ENCODE assay signal across 10 cellular contexts in the genomic region with DNA sequence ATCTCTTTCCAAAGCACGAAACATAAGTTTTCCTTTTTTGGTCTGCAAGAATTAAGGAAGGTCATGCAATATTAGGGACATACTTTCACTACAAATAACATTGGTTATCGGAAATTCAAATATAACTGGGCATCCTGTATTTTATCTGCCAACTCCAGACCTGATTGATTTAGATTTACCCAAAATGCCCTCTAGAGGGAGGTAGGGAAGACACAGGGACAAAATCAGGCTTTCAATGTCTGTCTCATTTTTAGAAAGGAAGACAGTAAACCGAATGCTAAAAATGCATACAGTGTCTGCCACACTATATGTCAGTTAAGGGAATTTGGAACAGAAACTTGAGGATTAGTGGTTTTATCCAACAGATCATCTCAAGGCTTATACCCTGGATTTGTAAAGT.
DNase-seq lines count a peak whose midpoint lies in the region; ATAC-seq and TF ChIP-seq lines count a peak whose summit lies in the region.
"Had no signal": no experiment of that assay in that cellular context is flagged by ENCODE, and none has a peak within 500 bp of the region (broad histone marks: within the 10 kb centered on the region; RNA-seq: fewer than 3 reads in every experiment).

No MANE protein-coding gene starts in this region.

- ATAC-seq in HG03097 (IDR thresholded peaks at IDR 0.05; ENCODE audit: low FRiP score, unreplicated experiment) = no peak
- ATAC-seq: natural killer cell had no signal

- no peak overlapping the region for H3K4me3 Mint-ChIP-seq in progenitor cell of endocrine pancreas (ENCODE audit: low read depth)
- no peak overlapping the region for H3K4me3 Mint-ChIP-seq in activated naive CD4-positive, alpha-beta T cell treated with anti-CD3 and anti-CD28 coated beads, Interleukin-2, amount 10 ng/mL, durations not matched to agents 7 days and 5 days
- H3K4me3 Mint-ChIP-seq in activated CD4-positive, alpha-beta memory T cell treated with anti-CD3 and anti-CD28 coated beads for 36 hours = no peak overlapping the region
- H3K4me3 Mint-ChIP-seq: natural killer cell had no signal

- H3K4me3 ChIP-seq in Loucy (ENCODE audit: low read length, poor library complexity, severe bottlenecking) = no peak overlapping the region
- no peak overlapping the region for H3K4me3 ChIP-seq in cardiac fibroblast (replicated peaks in 1 of 2; ENCODE audit: low read depth in 2 of 2, low read length in 2 of 2)

- H2AFZ ChIP-seq in Loucy (ENCODE audit: low read length) = no peak overlapping the region

- peaks cover 6% of the 10 kb centered on the region for H3K9me3 Mint-ChIP-seq in progenitor cell of endocrine pancreas (ENCODE audit: low read depth)
- peaks cover 1% of the 10 kb centered on the region for H3K9me3 Mint-ChIP-seq in activated naive CD4-positive, alpha-beta T cell treated with anti-CD3 and anti-CD28 coated beads, Interleukin-2, amount 10 ng/mL, durations not matched to agents 7 days and 5 days
- H3K9me3 Mint-ChIP-seq in activated CD4-positive, alpha-beta memory T cell treated with anti-CD3 and anti-CD28 coated beads for 36 hours = no peaks in the 10 kb centered on the region

- no peaks in the 10 kb centered on the region for H3K27me3 Mint-ChIP-seq in progenitor cell of endocrine pancreas
- no peaks in the 10 kb centered on the region for H3K27me3 Mint-ChIP-seq in activated naive CD4-positive, alpha-beta T cell treated with anti-CD3 and anti-CD28 coated beads, Interleukin-2, amount 10 ng/mL, durations not matched to agents 7 days and 5 days
- peaks cover 2% of the 10 kb centered on the region for H3K27me3 Mint-ChIP-seq in activated CD4-positive, alpha-beta memory T cell treated with anti-CD3 and anti-CD28 coated beads for 36 hours

- POLR2A ChIA-PET in activated CD4-positive, alpha-beta memory T cell treated with anti-CD3 and anti-CD28 coated beads for 36 hours (lab: Charles Lee) = no interaction called here

- H3K9me3 ChIP-seq in Loucy (ENCODE audit: insufficient read depth, low read depth, low read length) = peaks cover 1% of the 10 kb centered on the region; the same call in 1 of the 2 replicates

- no peaks in the 10 kb centered on the region for H3K27me3 ChIP-seq in Loucy (ENCODE audit: insufficient read depth, low read length, poor library complexity, severe bottlenecking)

- H3K4me1 ChIP-seq in Loucy (ENCODE audit: insufficient read depth, low read length, poor library complexity, severe bottlenecking) = no peaks in the 10 kb centered on the region

- intact Hi-C loops in activated CD4-positive, alpha-beta memory T cell treated with anti-CD3 and anti-CD28 coated beads for 36 hours (cut with micrococcal nuclease) = no loop called here

- H3K36me3 ChIP-seq in Loucy (ENCODE audit: insufficient read depth, low read length) = no peaks in the 10 kb centered on the region

- no peaks in the 10 kb centered on the region for H4K20me1 ChIP-seq in Loucy (ENCODE audit: insufficient read depth, low read length, poor library complexity, severe bottlenecking)

- H3K79me2 ChIP-seq in Loucy (ENCODE audit: insufficient read depth, low read length) = no peaks in the 10 kb centered on the region

- CTCF ChIA-PET in activated naive CD4-positive, alpha-beta T cell treated with anti-CD3 and anti-CD28 coated beads, Interleukin-2, amount 10 ng/mL, durations not matched to agents 7 days and 5 days (lab: Charles Lee) = no interaction called here
- CTCF ChIA-PET in activated CD4-positive, alpha-beta memory T cell treated with anti-CD3 and anti-CD28 coated beads for 36 hours (lab: Charles Lee) = no interaction called here

- peaks cover 2% of the 10 kb centered on the region for H3K36me3 Mint-ChIP-seq in progenitor cell of endocrine pancreas (ENCODE audit: insufficient read depth)
- H3K36me3 Mint-ChIP-seq in activated naive CD4-positive, alpha-beta T cell treated with anti-CD3 and anti-CD28 coated beads, Interleukin-2, amount 10 ng/mL, durations not matched to agents 7 days and 5 days = no peaks in the 10 kb centered on the region
- no peaks in the 10 kb centered on the region for H3K36me3 Mint-ChIP-seq in activated CD4-positive, alpha-beta memory T cell treated with anti-CD3 and anti-CD28 coated beads for 36 hours
- H3K36me3 Mint-ChIP-seq: natural killer cell had no signal

- no peak overlapping the region for H3K27ac Mint-ChIP-seq in progenitor cell of endocrine pancreas
- no peak overlapping the region for H3K27ac Mint-ChIP-seq in activated naive CD4-positive, alpha-beta T cell treated with anti-CD3 and anti-CD28 coated beads, Interleukin-2, amount 10 ng/mL, durations not matched to agents 7 days and 5 days
- no peak overlapping the region for H3K27ac Mint-ChIP-seq in activated CD4-positive, alpha-beta memory T cell treated with anti-CD3 and anti-CD28 coated beads for 36 hours
- H3K27ac Mint-ChIP-seq: natural killer cell had no signal

- no peaks in the 10 kb centered on the region for H3K9me2 ChIP-seq in Loucy (replicated peaks; ENCODE audit: low read depth, low read length)

- no peak overlapping the region for H3K9ac ChIP-seq in Loucy (ENCODE audit: low read depth, low read length, poor library complexity, severe bottlenecking)

- DNase-seq in DMS 273 (lab: John Stamatoyannopoulos, UW; ENCODE audit: unreplicated experiment) (peak; percentile 30), DMS 273 treated with DMSO at 0.1 percent for 48 hours (lab: John Stamatoyannopoulos, UW) (no peak), cardiac fibroblast (ENCODE audit: low read depth in 2 of 2) (peak; percentile 17 to 30), progenitor cell of endocrine pancreas (ENCODE audit: low spot score, unreplicated experiment) (no peak)
- DNase-seq in activated naive CD4-positive, alpha-beta T cell treated with anti-CD3 and anti-CD28 coated beads, Interleukin-2, amount 10 ng/mL, durations not matched to agents 7 days and 5 days = no peak
- DNase-seq in activated CD4-positive, alpha-beta memory T cell treated with anti-CD3 and anti-CD28 coated beads for 36 hours = no peak
- DNase-seq: 8988T, natural killer cell had no signal

- TF ChIP-seq CTCF in Loucy (conservative IDR thresholded peaks at IDR 0.05; ENCODE audit: low read length) (0 out of 2 replicates have a peak, but pooled peaks have one; percentile 13), cardiac fibroblast (IDR thresholded peaks at IDR 0.05; ENCODE audit: low read depth, low read length) (peak; percentile 57), progenitor cell of endocrine pancreas (IDR thresholded peaks at IDR 0.05; ENCODE audit: unreplicated experiment) (peak; percentile 42)

- H3K4me1 Mint-ChIP-seq in progenitor cell of endocrine pancreas (ENCODE audit: low read depth) = no peaks in the 10 kb centered on the region
- no peaks in the 10 kb centered on the region for H3K4me1 Mint-ChIP-seq in activated naive CD4-positive, alpha-beta T cell treated with anti-CD3 and anti-CD28 coated beads, Interleukin-2, amount 10 ng/mL, durations not matched to agents 7 days and 5 days
- H3K4me1 Mint-ChIP-seq in activated CD4-positive, alpha-beta memory T cell treated with anti-CD3 and anti-CD28 coated beads for 36 hours (ENCODE audit: low read depth) = no peaks in the 10 kb centered on the region
- H3K4me1 Mint-ChIP-seq: natural killer cell had no signal

- no peaks in the 10 kb centered on the region for H3F3A ChIP-seq in Loucy (ENCODE audit: low read depth)

- no peak overlapping the region for H3K4me2 ChIP-seq in Loucy (ENCODE audit: low read depth, low read length, poor library complexity, severe bottlenecking)

Comparison
In these comparisons a context has a peak if more than half of its experiments do, and no peak if none do; other contexts are left out.
1. DNase-seq: peak in DMS 273 (single experiment) and cardiac fibroblast (2 of 2); none in DMS 273 treated with DMSO at 0.1 percent for 48 hours (single experiment), progenitor cell of endocrine pancreas (single experiment), activated naive CD4-positive, alpha-beta T cell treated with anti-CD3 and anti-CD28 coated beads, Interleukin-2, amount 10 ng/mL, durations not matched to agents 7 days and 5 days (single experiment) and activated CD4-positive, alpha-beta memory T cell treated with anti-CD3 and anti-CD28 coated beads for 36 hours (single experiment).
2. Peak in every context shown above with its lines, with median percentiles within 50 percentile points of each other: CTCF ChIP-seq.